19 cellular contexts compared by ENCODE assay signal in genomic region chr18:76699923-76700322, GRCh38.
DNase-seq lines count a peak whose midpoint lies in the region; ATAC-seq and TF ChIP-seq lines count a peak whose summit lies in the region.
"Had no signal": no experiment of that assay in that cellular context is flagged by ENCODE, and none has a peak within 500 bp of the region (broad histone marks: within the 10 kb centered on the region; RNA-seq: fewer than 3 reads in every experiment).

No MANE protein-coding gene starts in this region.

- no peak overlapping the region for H3K4me2 ChIP-seq in fibroblast of lung (ENCODE audit: extremely low read depth, insufficient read depth, low read length)

- DNase-seq in NCI-H2227 (lab: John Stamatoyannopoulos, UW; ENCODE audit: unreplicated experiment) = peak; percentile 11
- no peak for DNase-seq in NCI-H2227 treated with DMSO at 0.1 percent for 48 hours (lab: John Stamatoyannopoulos, UW)
- peak; percentile 10 to 52 for DNase-seq in fibroblast of lung (ENCODE audit: low read depth in 2 of 2)
- peak; percentile 4 for DNase-seq in mesenteric fat pad (ENCODE audit: low spot score)
- DNase-seq in uterus = peak in 1 of 2 donors; percentile 66
- no peak for DNase-seq in stimulated activated naive CD8-positive, alpha-beta T cell treated with anti-CD3 and anti-CD28 coated beads, Interleukin-15, Interleukin-2, amounts not matched to agents 100 U/mL and 50 U/mL, for 24 hours
- DNase-seq: 8988T, GDM1, HCEC 1CT, NCI-H1105 treated with DMSO at 0.1 percent for 48 hours, NCI-H187, NCI-H2107, NCI-H226, NCI-H524 treated with DMSO at 0.1 percent for 48 hours, PC-3, RPMI8226, SHP77 treated with DMSO at 0.1 percent for 48 hours had no signal

- ATAC-seq in GM21447 (IDR thresholded peaks at IDR 0.05; ENCODE audit: unreplicated experiment) (no peak), GM19328 (IDR thresholded peaks at IDR 0.05; ENCODE audit: unreplicated experiment) (no peak)
- no peak for ATAC-seq in stimulated activated naive CD8-positive, alpha-beta T cell treated with anti-CD3 and anti-CD28 coated beads, Interleukin-15, Interleukin-2, amounts not matched to agents 100 U/mL and 50 U/mL, for 24 hours
- ATAC-seq: PC-3 had no signal

- no peak for TF ChIP-seq CTCF in fibroblast of lung (conservative IDR thresholded peaks at IDR 0.05 in 1 of 2, IDR thresholded peaks at IDR 0.05 in 1 of 2; ENCODE audit: low read depth in 1 of 2, low read length in 2 of 2)
- TF ChIP-seq CTCF in uterus (IDR thresholded peaks at IDR 0.05) = no peak

- H2AFZ ChIP-seq in fibroblast of lung (ENCODE audit: low read length) = no peak overlapping the region

- H3K4me3 ChIP-seq in fibroblast of lung (replicated peaks in 1 of 4; ENCODE audit: control extremely low read depth in 1 of 4, insufficient read depth in 1 of 4, low read depth in 3 of 4, low read length in 4 of 4) = no peak overlapping the region
- no peak overlapping the region for H3K4me3 ChIP-seq in uterus

- H3K9me3 ChIP-seq in fibroblast of lung (ENCODE audit: control insufficient read depth, insufficient read depth, low read depth, low read length) (no peaks in the 10 kb centered on the region), uterus (no peaks in the 10 kb centered on the region)

- H4K20me1 ChIP-seq in fibroblast of lung (ENCODE audit: control insufficient read depth, extremely low read depth, insufficient read depth, low read length) = no peaks in the 10 kb centered on the region

- H3K27ac ChIP-seq in fibroblast of lung (ENCODE audit: insufficient read depth, low read length) = no peak overlapping the region
- peak overlapping the region; percentile 75 to 78 for H3K27ac ChIP-seq in uterus

- no peak for TF ChIP-seq POLR2A in uterus (IDR thresholded peaks at IDR 0.05)

- no peaks in the 10 kb centered on the region for H3K79me2 ChIP-seq in fibroblast of lung (ENCODE audit: control insufficient read depth, insufficient read depth, low read length)

- intact Hi-C loops in uterus (cut with DNase I; ENCODE audit: low total_unique reads) = no loop called here

- no peaks in the 10 kb centered on the region for H3K4me1 ChIP-seq in fibroblast of lung (ENCODE audit: control insufficient read depth, extremely low read depth, insufficient read depth, low read length)
- H3K4me1 ChIP-seq in uterus = no peaks in the 10 kb centered on the region

- H3K36me3 ChIP-seq in fibroblast of lung (ENCODE audit: control insufficient read depth, insufficient read depth, low read length) = no peaks in the 10 kb centered on the region
- no peaks in the 10 kb centered on the region for H3K36me3 ChIP-seq in uterus

- no peaks in the 10 kb centered on the region for H3K27me3 ChIP-seq in fibroblast of lung (ENCODE audit: control insufficient read depth, insufficient read depth, low read length)
- no peaks in the 10 kb centered on the region for H3K27me3 ChIP-seq in uterus

- no peak overlapping the region for H3K9ac ChIP-seq in fibroblast of lung (ENCODE audit: insufficient read depth, low read length)

Comparison
In these comparisons a context has a peak if more than half of its experiments do, and no peak if none do; other contexts are left out.
1. DNase-seq: peak in NCI-H2227 (single experiment), fibroblast of lung (2 of 2) and mesenteric fat pad (single experiment); none in NCI-H2227 treated with DMSO at 0.1 percent for 48 hours (single experiment) and stimulated activated naive CD8-positive, alpha-beta T cell treated with anti-CD3 and anti-CD28 coated beads, Interleukin-15, Interleukin-2, amounts not matched to agents 100 U/mL and 50 U/mL, for 24 hours (single experiment).